ENCODE assay signal across 11 cellular contexts in genomic region chr17:63974594-63975192, GRCh38. TPM values are rescaled to one million over a fixed set of nuclear protein-coding genes. Genes with fewer than 3 reads are reported as not detected.
DNase-seq lines count a peak whose midpoint lies in the region; ATAC-seq and TF ChIP-seq lines count a peak whose summit lies in the region.
"Had no signal": no experiment of that assay in that cellular context is flagged by ENCODE, and none has a peak within 500 bp of the region (broad histone marks: within the 10 kb centered on the region; RNA-seq: fewer than 3 reads in every experiment).

No MANE protein-coding gene starts in this region.

- H3K4me1 Mint-ChIP-seq in osteocyte (ENCODE audit: unreplicated experiment) (peaks cover 8% of the 10 kb centered on the region), CD14-positive monocyte (peaks cover 10% of the 10 kb centered on the region)

- H3K79me2 ChIP-seq in mesendoderm (ENCODE audit: control insufficient read depth, insufficient read depth, low read length), result no peaks in the 10 kb centered on the region

- 50% methylated on average over 7 of the region's 10 CpGs; no CpG with 5 or more reads in 1 of the 2 experiments for WGBS in IMR-90 (ENCODE audit: extremely low coverage in 2 of 2, insufficient read length in 1 of 2), 2 experiments
- no CpG with 5 or more reads among the region's 10 CpGs for WGBS in mesendoderm (ENCODE audit: extremely low coverage, insufficient coverage, low lambda C conversion rate)

- H3K27me3 Mint-ChIP-seq in osteocyte (ENCODE audit: unreplicated experiment) (peaks cover 5% of the 10 kb centered on the region), CD14-positive monocyte (ENCODE audit: low read depth in 3 of 3) (peaks cover 2 to 11% (median 4%) of the 10 kb centered on the region in 3 donors)

- H4K20me1 ChIP-seq in IMR-90 (ENCODE audit: insufficient read depth, low read length), result peaks cover 3% of the 10 kb centered on the region; the same call in 1 of the 2 replicates

- BruUV-seq in IMR-90 (replicated peaks; lab: Mats Ljungman, UMichigan), result no TSS peak

- H3K14ac ChIP-seq in IMR-90 (replicated peaks; ENCODE audit: low read depth, low read length), result 0 out of 2 replicates have a peak overlapping the region, but pooled peaks have one; percentile 45

- H3K56ac ChIP-seq in IMR-90 (ENCODE audit: extremely low read depth, insufficient read depth, low read length) (no peak overlapping the region), mesendoderm (ENCODE audit: low read length) (no peak overlapping the region)

- H4K5ac ChIP-seq in IMR-90 (ENCODE audit: low read depth, low read length), result no peak overlapping the region; the same call in 1 of the 2 replicates
- H4K5ac ChIP-seq in mesendoderm (ENCODE audit: low read length), result no peak overlapping the region

- H3K9me3 Mint-ChIP-seq in osteocyte (ENCODE audit: unreplicated experiment) (no peaks in the 10 kb centered on the region), CD14-positive monocyte (peaks cover 0 to 1% (median 0%) of the 10 kb centered on the region in 7 donors)
- H3K9me3 Mint-ChIP-seq: dendritic cell treated with granulocyte-macrophage colony-stimulating factor and Interleukin-4, amounts not matched to agents 40 ng/mL and 50 ng/mL, for 4 days; T-helper 1 cell treated with Interleukin-12 subunit alpha and Interleukin-12 subunit beta and Interleukin-4 antibody, amounts not matched to agents 30 μg/mL and 1 μg/mL, for 36 hours had no signal

- H2AK5ac ChIP-seq in IMR-90 (ENCODE audit: low read depth, low read length), result peak overlapping the region; percentile 97
- no peak overlapping the region for H2AK5ac ChIP-seq in mesendoderm (ENCODE audit: low read length)

- H3K18ac ChIP-seq in IMR-90 (ENCODE audit: low read depth, low read length) (peak overlapping the region; percentile 58; the same call in 1 of the 2 replicates), mesendoderm (ENCODE audit: low read length) (no peak overlapping the region)

- H3K36me3 Mint-ChIP-seq in osteocyte (ENCODE audit: unreplicated experiment) (no peaks in the 10 kb centered on the region), CD14-positive monocyte (no peaks in the 10 kb centered on the region)

- peak overlapping the region; percentile 31; the same call in 1 of the 2 replicates for H4K91ac ChIP-seq in IMR-90 (ENCODE audit: insufficient read depth, low read depth, low read length)

- POLR2A ChIA-PET in IMR-90 (lab: Charles Lee; ENCODE audit: unreplicated experiment), result no interaction called here

- H3K9me3 ChIP-seq in IMR-90 (ENCODE audit: control insufficient read depth, insufficient read depth, low read length), result no peaks in the 10 kb centered on the region

- H3K4me1 ChIP-seq in IMR-90 (ENCODE audit: control insufficient read depth, insufficient read depth, low read length) (peaks cover 10% of the 10 kb centered on the region), mesendoderm (ENCODE audit: control insufficient read depth, low read depth, low read length) (no peaks in the 10 kb centered on the region)

- H3K27me3 ChIP-seq in IMR-90 (ENCODE audit: control insufficient read depth, insufficient read depth, low read length) (peaks cover 6% of the 10 kb centered on the region; the same call in 1 of the 2 replicates), mesendoderm (ENCODE audit: insufficient read depth, low read length, poor library complexity) (no peaks in the 10 kb centered on the region)

- in situ Hi-C loops in IMR-90 (cut with MboI; ENCODE audit: low sequenced_read_pairs), result no loop called here

- CTCF ChIA-PET in IMR-90 (lab: Yijun Ruan, JAX), result no interaction called here

- H3K4ac ChIP-seq in IMR-90 (ENCODE audit: low read depth, low read length) (peak overlapping the region; percentile 80), mesendoderm (ENCODE audit: low read depth, low read length) (no peak overlapping the region)

- H2BK20ac ChIP-seq in IMR-90 (ENCODE audit: low read depth, low read length), result peak overlapping the region; percentile 96

- H4K8ac ChIP-seq in IMR-90 (ENCODE audit: low read depth in 2 of 2, low read length in 2 of 2), result peak overlapping the region in 1 of 2 experiments; percentile 39; a peak in 2 of 4 replicates
- no peak overlapping the region for H4K8ac ChIP-seq in mesendoderm (ENCODE audit: low read depth, low read length)

- no peak overlapping the region for H3K4me3 Mint-ChIP-seq in osteocyte (ENCODE audit: unreplicated experiment)
- H3K4me3 Mint-ChIP-seq in CD14-positive monocyte, result no peak overlapping the region
- H3K4me3 Mint-ChIP-seq: dendritic cell treated with granulocyte-macrophage colony-stimulating factor and Interleukin-4, amounts not matched to agents 40 ng/mL and 50 ng/mL, for 4 days; T-helper 1 cell treated with Interleukin-12 subunit alpha and Interleukin-12 subunit beta and Interleukin-4 antibody, amounts not matched to agents 30 μg/mL and 1 μg/mL, for 36 hours had no signal

- no peak for TF ChIP-seq POLR2A in IMR-90 (IDR thresholded peaks at IDR 0.05; ENCODE audit: low read depth, low read length)

- H3K9me1 ChIP-seq in IMR-90 (ENCODE audit: insufficient read depth, low read length), result peaks cover 11% of the 10 kb centered on the region

- no peak for TF ChIP-seq CTCF in IMR-90 (conservative IDR thresholded peaks at IDR 0.05; ENCODE audit: low read depth, low read length)
- no peak for TF ChIP-seq CTCF in osteocyte (IDR thresholded peaks at IDR 0.05)
- no peak for TF ChIP-seq CTCF in CD14-positive monocyte (IDR thresholded peaks at IDR 0.05)

- no peak overlapping the region for H3K4me3 ChIP-seq in IMR-90 (ENCODE audit: insufficient read depth, low read depth, low read length)
- no peak overlapping the region for H3K4me3 ChIP-seq in mesendoderm (ENCODE audit: low read length)

- H3K9ac ChIP-seq in IMR-90 (ENCODE audit: low read depth, low read length) (no peak overlapping the region), mesendoderm (ENCODE audit: low read length) (no peak overlapping the region)

- intact Hi-C loops in IMR-90 (cut with micrococcal nuclease) (no loop called here), posterior cingulate gyrus (cut with DNase I) (no loop called here), CD14-positive monocyte (cut with micrococcal nuclease) (no loop called here)

- H3K23ac ChIP-seq in IMR-90 (ENCODE audit: low read depth, low read length) (no peak overlapping the region), mesendoderm (ENCODE audit: low read length) (no peak overlapping the region)

- H3K27ac Mint-ChIP-seq in osteocyte (ENCODE audit: unreplicated experiment) (no peak overlapping the region), CD14-positive monocyte (peak overlapping the region in 2 of 7 donors; percentile 2 to 42)
- H3K27ac Mint-ChIP-seq: dendritic cell treated with granulocyte-macrophage colony-stimulating factor and Interleukin-4, amounts not matched to agents 40 ng/mL and 50 ng/mL, for 4 days; T-helper 1 cell treated with Interleukin-12 subunit alpha and Interleukin-12 subunit beta and Interleukin-4 antibody, amounts not matched to agents 30 μg/mL and 1 μg/mL, for 36 hours had no signal

- H2AK9ac ChIP-seq in IMR-90 (replicated peaks; ENCODE audit: low read depth, low read length, poor library complexity), result peak overlapping the region; percentile 87

- peak; percentile 77 for ATAC-seq in IMR-90 (ENCODE audit: low read depth)
- ATAC-seq in HG02759 (IDR thresholded peaks at IDR 0.05; ENCODE audit: unreplicated experiment), result no peak

- H3K79me1 ChIP-seq in IMR-90 (ENCODE audit: low read depth in 1 of 2, low read length in 2 of 2), result no peaks in the 10 kb centered on the region
- no peaks in the 10 kb centered on the region for H3K79me1 ChIP-seq in mesendoderm (ENCODE audit: low read length)

- TF ChIP-seq RAD21 in IMR-90 (IDR thresholded peaks at IDR 0.05; ENCODE audit: low read length), result no peak

- H3K36me3 ChIP-seq in IMR-90 (ENCODE audit: control insufficient read depth, insufficient read depth, low read length), result no peaks in the 10 kb centered on the region
- H3K36me3 ChIP-seq in mesendoderm (ENCODE audit: control insufficient read depth, insufficient read depth, low read length), result no peaks in the 10 kb centered on the region

- H2BK15ac ChIP-seq in IMR-90 (ENCODE audit: low read depth, low read length) (peak overlapping the region; percentile 56; the same call in 1 of the 3 replicates), mesendoderm (replicated peaks; ENCODE audit: low read depth) (no peak overlapping the region)

- no peak overlapping the region; the same call in 1 of the 2 replicates for H3K27ac ChIP-seq in IMR-90 (ENCODE audit: insufficient read depth, low read length)
- no peak overlapping the region for H3K27ac ChIP-seq in mesendoderm (ENCODE audit: low read depth, low read length)

- H2BK120ac ChIP-seq in IMR-90 (ENCODE audit: low read depth, low read length) (peak overlapping the region; percentile 80), mesendoderm (ENCODE audit: low read depth, low read length) (no peak overlapping the region)

- DNase-seq in DMS53 treated with DMSO at 0.1 percent for 48 hours (lab: John Stamatoyannopoulos, UW; ENCODE audit: unreplicated experiment) (peak; percentile 16), IMR-90 (peak; percentile 67), astrocyte of the hippocampus (ENCODE audit: low read depth, low spot score) (peak; percentile 70), mesendoderm (peak; percentile 49), posterior cingulate gyrus (no peak), osteocyte (ENCODE audit: extremely low spot score, unreplicated experiment) (no peak), CD14-positive monocyte (ENCODE audit: low spot score) (no peak)
- DNase-seq: GF-D8 had no signal

- dilution Hi-C loops in IMR-90 (cut with HindIII; ENCODE audit: low sequenced_read_pairs, unreplicated experiment), result no loop called here

- H3K4me2 ChIP-seq in IMR-90 (ENCODE audit: low read depth, low read length) (peak overlapping the region; percentile 8; the same call in 1 of the 2 replicates), mesendoderm (ENCODE audit: low read length) (no peak overlapping the region)

- H2BK5ac ChIP-seq in IMR-90 (ENCODE audit: low read depth, low read length, poor library complexity, severe bottlenecking) (peak overlapping the region; percentile 51), mesendoderm (ENCODE audit: low read length) (no peak overlapping the region)

- peak overlapping the region; percentile 74 for H2AFZ ChIP-seq in IMR-90 (replicated peaks; ENCODE audit: low read length, poor library complexity)

RNA-seq across cellular contexts. Expression of gene SCN4A, which starts 2.0 kb away (rescaled TPM):
- total RNA-seq in IMR-90 (2012; rRNA removed) (not detected in 2 replicates), osteocyte (not detected in 2 replicates)
- polyA plus RNA-seq in IMR-90 (2012; rRNA removed) (not detected in 2 replicates), CD14-positive monocyte (not detected)
- under 0.01 TPM in 1 of 2 replicates, not detected in the other for polyA plus RNA-seq in IMR-90 (2012; cell fraction: cytosol; rRNA removed)
- 0.01 and 0.07 TPM in 2 replicates for polyA plus RNA-seq in IMR-90 (2012; cell fraction: nucleus; rRNA removed; ENCODE audit: low replicate concordance)
- 1.4 TPM for polyA plus RNA-seq in mesendoderm (2013, experiment 1 of 2)
- polyA plus RNA-seq in mesendoderm (2013, experiment 2 of 2), result 1.6 TPM

RNA-seq across cellular contexts. Expression of gene PRR29, which starts 23.5 kb away (rescaled TPM):
- total RNA-seq in IMR-90 (2012; rRNA removed), result under 0.01 TPM in 1 of 2 replicates, not detected in the other
- polyA plus RNA-seq in IMR-90 (2012; rRNA removed), result 0.11 and 0.17 TPM in 2 replicates
- 0.37 and 1.6 TPM in 2 replicates for polyA plus RNA-seq in IMR-90 (2012; cell fraction: cytosol; rRNA removed)
- polyA plus RNA-seq in IMR-90 (2012; cell fraction: nucleus; rRNA removed; ENCODE audit: low replicate concordance), result 1.4 and 1.5 TPM in 2 replicates
- 0.22 TPM for polyA plus RNA-seq in mesendoderm (2013, experiment 1 of 2)
- polyA plus RNA-seq in mesendoderm (2013, experiment 2 of 2), result 0.27 TPM
- total RNA-seq in osteocyte, result not detected in 2 replicates
- polyA plus RNA-seq in CD14-positive monocyte, result 1 to 10 TPM; 1.4 to 2.1 TPM

RNA-seq across cellular contexts. Expression of gene CD79B, which starts 42.6 kb away (rescaled TPM):
- total RNA-seq in IMR-90 (2012; rRNA removed), result not detected in 2 replicates
- polyA plus RNA-seq in IMR-90 (2012; rRNA removed), result not detected in 2 replicates
- polyA plus RNA-seq in IMR-90 (2012; cell fraction: cytosol; rRNA removed), result not detected in 2 replicates
- not detected in 2 replicates for polyA plus RNA-seq in IMR-90 (2012; cell fraction: nucleus; rRNA removed; ENCODE audit: low replicate concordance)
- 0.87 TPM for polyA plus RNA-seq in mesendoderm (2013, experiment 1 of 2)
- 0.94 TPM for polyA plus RNA-seq in mesendoderm (2013, experiment 2 of 2)
- total RNA-seq in osteocyte, result not detected in 2 replicates
- polyA plus RNA-seq in CD14-positive monocyte, result 10 to 100 TPM; 19.6 to 21.8 TPM

RNA-seq across cellular contexts. Expression of gene ICAM2, which starts 45.7 kb away (rescaled TPM):
- 0.28 TPM in 1 of 2 replicates, not detected in the other for total RNA-seq in IMR-90 (2012; rRNA removed)
- polyA plus RNA-seq in IMR-90 (2012; rRNA removed), result 0.12 and 0.17 TPM in 2 replicates
- polyA plus RNA-seq in IMR-90 (2012; cell fraction: cytosol; rRNA removed), result 0.38 and 0.51 TPM in 2 replicates
- 0.08 and 0.14 TPM in 2 replicates for polyA plus RNA-seq in IMR-90 (2012; cell fraction: nucleus; rRNA removed; ENCODE audit: low replicate concordance)
- 0.70 TPM for polyA plus RNA-seq in mesendoderm (2013, experiment 1 of 2)
- polyA plus RNA-seq in mesendoderm (2013, experiment 2 of 2), result 0.57 TPM
- total RNA-seq in osteocyte, result not detected in 2 replicates
- 100 to 1,000 TPM; 174 to 186 TPM for polyA plus RNA-seq in CD14-positive monocyte

RNA-seq across cellular contexts. Expression of gene GH1, which starts 56.1 kb away (rescaled TPM):
- total RNA-seq in IMR-90 (2012; rRNA removed) (not detected in 2 replicates), osteocyte (not detected in 2 replicates)
- polyA plus RNA-seq in IMR-90 (2012; rRNA removed) (not detected in 2 replicates), CD14-positive monocyte (not detected)
- polyA plus RNA-seq in IMR-90 (2012; cell fraction: cytosol; rRNA removed), result not detected in 2 replicates
- not detected in 2 replicates for polyA plus RNA-seq in IMR-90 (2012; cell fraction: nucleus; rRNA removed; ENCODE audit: low replicate concordance)
- polyA plus RNA-seq in mesendoderm (2013, experiment 1 of 2), result 0.14 TPM
- 0.35 TPM for polyA plus RNA-seq in mesendoderm (2013, experiment 2 of 2)

Comparison
In these comparisons a context has a peak if more than half of its experiments do, and no peak if none do; other contexts are left out.
1. DNase-seq: peak in DMS53 treated with DMSO at 0.1 percent for 48 hours (single experiment), IMR-90 (single experiment), astrocyte of the hippocampus (single experiment) and mesendoderm (single experiment); none in posterior cingulate gyrus (0 of 10), osteocyte (single experiment) and CD14-positive monocyte (single experiment).